ENCODE assay signal across 1 cellular context in genomic region chr7:2108501-2109250, GRCh38.
TF ChIP-seq lines count a peak whose summit lies in the region.

No MANE protein-coding gene starts in this region.

TF ChIP-seq in GM23338, 12 proteins besides CTCF, POLR2A, EP300 and RAD21 (continued from another document):
- TF ChIP-seq, protein P1, sequence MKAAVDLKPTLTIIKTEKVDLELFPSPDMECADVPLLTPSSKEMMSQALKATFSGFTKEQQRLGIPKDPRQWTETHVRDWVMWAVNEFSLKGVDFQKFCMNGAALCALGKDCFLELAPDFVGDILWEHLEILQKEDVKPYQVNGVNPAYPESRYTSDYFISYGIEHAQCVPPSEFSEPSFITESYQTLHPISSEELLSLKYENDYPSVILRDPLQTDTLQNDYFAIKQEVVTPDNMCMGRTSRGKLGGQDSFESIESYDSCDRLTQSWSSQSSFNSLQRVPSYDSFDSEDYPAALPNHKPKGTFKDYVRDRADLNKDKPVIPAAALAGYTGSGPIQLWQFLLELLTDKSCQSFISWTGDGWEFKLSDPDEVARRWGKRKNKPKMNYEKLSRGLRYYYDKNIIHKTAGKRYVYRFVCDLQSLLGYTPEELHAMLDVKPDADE (IDR thresholded peaks at IDR 0.05) = no peak
- TF ChIP-seq ZNF114 (CRISPR knock-in tag; IDR thresholded peaks at IDR 0.05) (no peak), JUNB (IDR thresholded peaks at IDR 0.05; ENCODE audit: unreplicated experiment) (no peak), REST (IDR thresholded peaks at IDR 0.05; ENCODE audit: unreplicated experiment) (no peak), EZH2 (IDR thresholded peaks at IDR 0.05; ENCODE audit: low read depth, unreplicated experiment) (no peak), STAT1 (IDR thresholded peaks at IDR 0.05; ENCODE audit: unreplicated experiment) (no peak), POLR2AphosphoS5 (IDR thresholded peaks at IDR 0.05; ENCODE audit: low read depth) (no peak), EZH2phosphoT487 (IDR thresholded peaks at IDR 0.05; ENCODE audit: unreplicated experiment) (no peak), NANOG (IDR thresholded peaks at IDR 0.05; ENCODE audit: borderline replicate concordance) (no peak)
TF ChIP-seq in GM23338: peak in this region for 0.
